ENCODE assay signal across 31 cellular contexts in genomic region chr19:23822735-23823134, GRCh38.
A peak's percentile ranks its signal among the peaks of the same experiment; 100 is the strongest.
DNase-seq lines count a peak whose midpoint lies in the region; ATAC-seq, FAIRE-seq and TF ChIP-seq lines count a peak whose summit lies in the region.
"Had no signal": no experiment of that assay in that cellular context is flagged by ENCODE, and none has a peak within 500 bp of the region (broad histone marks: within the 10 kb centered on the region; RNA-seq: fewer than 3 reads in every experiment).

No MANE protein-coding gene starts in this region.

- H3K4me2 ChIP-seq in HepG2 (ENCODE audit: low read depth, low read length) = no peak overlapping the region

- no peaks in the 10 kb centered on the region for H4K20me1 ChIP-seq in HepG2 (ENCODE audit: insufficient read depth, low read length)

- CTCF ChIA-PET in HepG2 (lab: Yijun Ruan, JAX; ENCODE audit: low intra/inter-chr PET ratio, low total read pairs) = no interaction called here

- ATAC-seq in HepG2 (no peak), mucosa of descending colon (peak; percentile 77), GM18909 (IDR thresholded peaks at IDR 0.05; ENCODE audit: poor library complexity, unreplicated experiment) (no peak)
- ATAC-seq: activated naive CD4-positive, alpha-beta T cell treated with anti-CD3 and anti-CD28 coated beads, Interleukin-2, amount 50 U/mL, for 72 hours; GM12878 had no signal

- TF ChIP-seq POLR2A in HepG2 (IDR thresholded peaks at IDR 0.05; ENCODE audit: insufficient read depth in 1 of 2, low read depth in 2 of 2, low read length in 2 of 2) = no peak

- no peak overlapping the region for H3K27ac ChIP-seq in liver (ENCODE audit: low read depth in 1 of 2, low read length in 2 of 2)
- no peak overlapping the region for H3K27ac ChIP-seq in HepG2 (ENCODE audit: extremely low read length, insufficient read depth, low read length)
- H3K27ac ChIP-seq: dorsolateral prefrontal cortex, thoracic aorta, uterus, WERI-Rb-1 had no signal

- no TSS peak for BruUV-seq in HepG2 (replicated peaks; lab: Mats Ljungman, UMichigan)

- DNase-seq in HepG2 (ENCODE audit: low spot score) = no peak
- DNase-seq in bronchial epithelial cell (ENCODE audit: low read depth) = peak; percentile 33
- no peak for DNase-seq in mucosa of descending colon
- DNase-seq in NAMALWA (ENCODE audit: low spot score) = no peak
- no peak for DNase-seq in stimulated activated CD4-positive, alpha-beta T cell treated with anti-CD3 and anti-CD28 coated beads, Interleukin-4, amount 100 ng/mL, for 24 hours
- DNase-seq in D721Med (ENCODE audit: insufficient read length, low spot score) = no peak
- DNase-seq: activated CD4-positive, alpha-beta T cell treated with anti-CD3 and anti-CD28 coated beads, Interleukin-2, amount 10 ng/mL, durations not matched to agents 24 days and 14 days; activated CD8-positive, alpha-beta memory T cell treated with anti-CD3 and anti-CD28 coated beads for 24 hours; activated T-cell treated with anti-CD3 and anti-CD28 coated beads for 4 hours; amygdala; CD4-positive, alpha-beta T cell; DMS 273 treated with DMSO at 0.1 percent for 48 hours; dorsolateral prefrontal cortex; glutamatergic neuron; H9; KG1; NCI-H1417; NCI-H2081 treated with DMSO at 0.1 percent for 48 hours; NCI-H345; NCI-H748 treated with DMSO at 0.1 percent for 48 hours; stimulated activated naive CD4-positive, alpha-beta T cell treated with Interleukin-2 at 50 U/mL for 16 hours; T1000; uterus; WERI-Rb-1 had no signal

- intact Hi-C loops in HepG2 (cut with micrococcal nuclease; ENCODE audit: unreplicated experiment) (no loop called here), mucosa of descending colon (cut with DNase I, micrococcal nuclease) (no loop called here)

- TF ChIP-seq EP300 in HepG2 (IDR thresholded peaks at IDR 0.05; ENCODE audit: low read depth in 2 of 2, low read length in 2 of 2) = no peak
- TF ChIP-seq EP300 in HepG2 (CRISPR knock-in tag; IDR thresholded peaks at IDR 0.05; ENCODE audit: borderline replicate concordance) = no peak

- H3K9ac ChIP-seq in liver (ENCODE audit: low read depth in 1 of 2, low read length in 2 of 2) (no peak overlapping the region), HepG2 (ENCODE audit: insufficient read depth, low read depth, low read length) (no peak overlapping the region)

- FAIRE-seq in HepG2 (lab: Jason Lieb, UNC) (no peak), bronchial epithelial cell (lab: Jason Lieb, UNC) (no peak), D721Med (lab: Jason Lieb, UNC) (no peak)
- FAIRE-seq: A204.1, GM12878, islet of Langerhans had no signal

- POLR2A ChIA-PET in HepG2 (lab: Yijun Ruan, JAX) = no interaction called here

- no peaks in the 10 kb centered on the region for H3K27me3 ChIP-seq in liver (ENCODE audit: control insufficient read depth in 4 of 4, insufficient read depth in 4 of 4, low read length in 3 of 4)
- no peaks in the 10 kb centered on the region for H3K27me3 ChIP-seq in HepG2 (ENCODE audit: control insufficient read depth in 1 of 2, insufficient read depth in 2 of 2, low read length in 2 of 2)
- H3K27me3 ChIP-seq in bronchial epithelial cell (ENCODE audit: control insufficient read depth, insufficient read depth, low read length) = no peaks in the 10 kb centered on the region
- H3K27me3 ChIP-seq: dorsolateral prefrontal cortex, uterus had no signal

- TF ChIP-seq RAD21 in liver (IDR thresholded peaks at IDR 0.05) (no peak), HepG2 (CRISPR knock-in tag; IDR thresholded peaks at IDR 0.05) (no peak)

- TF ChIP-seq CTCF in liver (IDR thresholded peaks at IDR 0.05; ENCODE audit: low read depth, low read length, missing input control) (no peak), HepG2 (CRISPR knock-in tag; IDR thresholded peaks at IDR 0.05) (no peak), bronchial epithelial cell (IDR thresholded peaks at IDR 0.05; ENCODE audit: insufficient read depth, low read length, severe bottlenecking) (no peak), mucosa of descending colon (IDR thresholded peaks at IDR 0.05) (no peak), D721Med (IDR thresholded peaks at IDR 0.05; ENCODE audit: insufficient read depth, missing control alignments) (no peak)

- peaks cover 15 to 43% (median 18%) of the 10 kb centered on the region in 4 donors for H3K9me3 ChIP-seq in liver (ENCODE audit: control insufficient read depth in 4 of 4, low read length in 3 of 4)
- peaks cover 84% of the 10 kb centered on the region for H3K9me3 ChIP-seq in HepG2 (ENCODE audit: low read length)
- H3K9me3 ChIP-seq in mucosa of descending colon = peaks cover 83% of the 10 kb centered on the region

- no peaks in the 10 kb centered on the region for H3K36me3 ChIP-seq in liver (ENCODE audit: control insufficient read depth in 4 of 4, insufficient read depth in 3 of 4, low read depth in 1 of 4, low read length in 3 of 4)
- H3K36me3 ChIP-seq in HepG2 (replicated peaks in 1 of 2; ENCODE audit: control insufficient read depth in 1 of 2, insufficient read depth in 2 of 2, low read length in 2 of 2) = no peaks in the 10 kb centered on the region
- no peaks in the 10 kb centered on the region for H3K36me3 ChIP-seq in bronchial epithelial cell (ENCODE audit: control insufficient read depth, insufficient read depth, low read length)
- no peaks in the 10 kb centered on the region for H3K36me3 ChIP-seq in mucosa of descending colon (ENCODE audit: low read depth)
- H3K36me3 ChIP-seq: thoracic aorta, uterus, WERI-Rb-1 had no signal

- H3K4me1 ChIP-seq in liver (ENCODE audit: control insufficient read depth in 4 of 4, insufficient read depth in 4 of 4, low read length in 3 of 4) (no peaks in the 10 kb centered on the region), HepG2 (ENCODE audit: insufficient read depth, low read length) (no peaks in the 10 kb centered on the region), mucosa of descending colon (ENCODE audit: low read depth) (no peaks in the 10 kb centered on the region)
- H3K4me1 ChIP-seq: uterus had no signal

- H3K4me3 ChIP-seq in liver (ENCODE audit: low read depth in 1 of 3, low read length in 3 of 3) = peak overlapping the region in 2 of 3 donors; percentile 18 to 26
- H3K4me3 ChIP-seq in HepG2 (replicated peaks in 1 of 3; ENCODE audit: insufficient read depth in 1 of 3, low read depth in 2 of 3, low read length in 3 of 3) = no peak overlapping the region
- H3K4me3 ChIP-seq in bronchial epithelial cell (ENCODE audit: low read depth, low read length) = no peak overlapping the region
- no peak overlapping the region for H3K4me3 ChIP-seq in mucosa of descending colon
- H3K4me3 ChIP-seq: dorsolateral prefrontal cortex, GM12878, thoracic aorta, uterus had no signal

- 87% methylated on average over 1 of the region's 1 CpG for WGBS in liver
- WGBS in HepG2 (ENCODE audit: low lambda C conversion rate) = 22% methylated on average over 1 of the region's 1 CpG

- no peak overlapping the region for H2AFZ ChIP-seq in HepG2 (ENCODE audit: low read length)

- no peaks in the 10 kb centered on the region for H3K79me2 ChIP-seq in HepG2 (ENCODE audit: insufficient read depth, low read length)

- in situ Hi-C loops in HepG2 (cut with HindIII; ENCODE audit: extremely low pct_ligation_motif_present, low pct_unique_long_range_greater_than_20kb) = no loop called here

TF ChIP-seq in liver, 16 proteins besides CTCF, POLR2A, EP300 and RAD21 (continues in another document):
- TF ChIP-seq HNF4G (IDR thresholded peaks at IDR 0.05) (no peak), SP1 (IDR thresholded peaks at IDR 0.05) (no peak), TAF1 (conservative IDR thresholded peaks at IDR 0.05) (no peak), RXRA (IDR thresholded peaks at IDR 0.05) (no peak), HNF4A (conservative IDR thresholded peaks at IDR 0.05) (no peak), EGR1 (IDR thresholded peaks at IDR 0.05; ENCODE audit: low read depth in 2 of 2) (no peak), MAX (IDR thresholded peaks at IDR 0.05) (no peak), YY1 (IDR thresholded peaks at IDR 0.05) (no peak), GABPA (IDR thresholded peaks at IDR 0.05 in 1 of 2, conservative IDR thresholded peaks at IDR 0.05 in 1 of 2) (no peak), FOXA1 (IDR thresholded peaks at IDR 0.05) (no peak), FOXA2 (IDR thresholded peaks at IDR 0.05) (no peak), NR2F2 (IDR thresholded peaks at IDR 0.05) (no peak)

TF ChIP-seq in HepG2, 621 proteins besides CTCF, POLR2A, EP300 and RAD21:
- TF ChIP-seq ZNF747 (CRISPR knock-in tag; IDR thresholded peaks at IDR 0.05; ENCODE audit: borderline replicate concordance) = no peak
- TF ChIP-seq RFXANK (CRISPR knock-in tag; IDR thresholded peaks at IDR 0.05) = no peak
- TF ChIP-seq PBX3 (CRISPR knock-in tag; IDR thresholded peaks at IDR 0.05; ENCODE audit: borderline replicate concordance) = no peak
- TF ChIP-seq FOSL2 (CRISPR knock-in tag; IDR thresholded peaks at IDR 0.05) = no peak

Comparison
In these comparisons a context has a peak if more than half of its experiments do, and no peak if none do; other contexts are left out.
1. H3K4me3 ChIP-seq: peak in liver (2 of 3); none in HepG2 (0 of 3), bronchial epithelial cell (single experiment) and mucosa of descending colon (single experiment).